ENCODE assay signal across 8 cellular contexts in genomic region chr9:118170032-118170955, GRCh38.
DNase-seq lines count a peak whose midpoint lies in the region; ATAC-seq and TF ChIP-seq lines count a peak whose summit lies in the region.

No MANE protein-coding gene starts in this region.

- H3K27ac Mint-ChIP-seq in activated naive CD4-positive, alpha-beta T cell treated with anti-CD3 and anti-CD28 coated beads for 36 hours = no peak overlapping the region
- H3K27ac Mint-ChIP-seq in activated naive CD4-positive, alpha-beta T cell treated with anti-CD3 and anti-CD28 coated beads, Interleukin-2, amount 50 U/mL, for 72 hours = no peak overlapping the region
- no peak overlapping the region for H3K27ac Mint-ChIP-seq in T-helper 17 cell

- H3K9me3 ChIP-seq in T-helper 17 cell (ENCODE audit: control insufficient read depth, low read length, poor library complexity, severe bottlenecking) = no peaks in the 10 kb centered on the region
- no peaks in the 10 kb centered on the region for H3K9me3 ChIP-seq in effector memory CD4-positive, alpha-beta T cell (ENCODE audit: control insufficient read depth, low read length)

- no peaks in the 10 kb centered on the region for H3K4me1 Mint-ChIP-seq in activated naive CD4-positive, alpha-beta T cell treated with anti-CD3 and anti-CD28 coated beads for 36 hours (ENCODE audit: low read depth)
- no peaks in the 10 kb centered on the region for H3K4me1 Mint-ChIP-seq in T-helper 17 cell

- DNase-seq in activated naive CD4-positive, alpha-beta T cell treated with anti-CD3 and anti-CD28 coated beads for 36 hours = peak; percentile 5
- no peak for DNase-seq in activated naive CD4-positive, alpha-beta T cell treated with anti-CD3 and anti-CD28 coated beads, Interleukin-2, amount 50 U/mL, for 72 hours (ENCODE audit: low spot score in 2 of 2)
- peak; percentile 1 for DNase-seq in NCI-H2107 (lab: John Stamatoyannopoulos, UW)
- DNase-seq in astrocyte of the spinal cord (ENCODE audit: low read depth, low spot score) = peak; percentile 49
- peak; percentile 83 for DNase-seq in left kidney (ENCODE audit: low read depth, low spot score)
- DNase-seq in T-helper 17 cell = no peak
- no peak for DNase-seq in effector memory CD4-positive, alpha-beta T cell

- no peaks in the 10 kb centered on the region for H3K36me3 Mint-ChIP-seq in activated naive CD4-positive, alpha-beta T cell treated with anti-CD3 and anti-CD28 coated beads for 36 hours (ENCODE audit: low read depth)
- no peaks in the 10 kb centered on the region for H3K36me3 Mint-ChIP-seq in activated naive CD4-positive, alpha-beta T cell treated with anti-CD3 and anti-CD28 coated beads, Interleukin-2, amount 50 U/mL, for 72 hours
- H3K36me3 Mint-ChIP-seq in T-helper 17 cell (ENCODE audit: low read depth) = no peaks in the 10 kb centered on the region

- no peaks in the 10 kb centered on the region for H3K27me3 ChIP-seq in effector memory CD4-positive, alpha-beta T cell (replicated peaks; ENCODE audit: control insufficient read depth, insufficient read depth, low read length, poor library complexity, severe bottlenecking)

- no peak overlapping the region for H3K4me3 ChIP-seq in astrocyte of the spinal cord (ENCODE audit: low read depth, low read length)
- H3K4me3 ChIP-seq in effector memory CD4-positive, alpha-beta T cell (ENCODE audit: insufficient read depth, low read depth, low read length, poor library complexity, severe bottlenecking) = no peak overlapping the region

- intact Hi-C loops in activated naive CD4-positive, alpha-beta T cell treated with anti-CD3 and anti-CD28 coated beads for 36 hours (cut with micrococcal nuclease) = no loop called here

- no peak overlapping the region for H3K4me3 Mint-ChIP-seq in activated naive CD4-positive, alpha-beta T cell treated with anti-CD3 and anti-CD28 coated beads for 36 hours
- H3K4me3 Mint-ChIP-seq in T-helper 17 cell = no peak overlapping the region

- CTCF ChIA-PET in activated naive CD4-positive, alpha-beta T cell treated with anti-CD3 and anti-CD28 coated beads for 36 hours (lab: Charles Lee) = interaction anchor here (0.5 to 0.7 kb wide), 3 partner anchors 227 to 1553 kb away, joined by 3 to 5 read pairs (median 3); no protein-coding TSS in a partner anchor

- ATAC-seq in activated naive CD4-positive, alpha-beta T cell treated with anti-CD3 and anti-CD28 coated beads, Interleukin-2, amount 50 U/mL, for 72 hours = no peak
- no peak for ATAC-seq in T-helper 17 cell
- ATAC-seq in GM19467 (IDR thresholded peaks at IDR 0.05; ENCODE audit: unreplicated experiment) = no peak

- peaks cover 7% of the 10 kb centered on the region for H3K27me3 Mint-ChIP-seq in activated naive CD4-positive, alpha-beta T cell treated with anti-CD3 and anti-CD28 coated beads for 36 hours (ENCODE audit: low read depth)
- H3K27me3 Mint-ChIP-seq in T-helper 17 cell = peaks cover 23% of the 10 kb centered on the region

- H3K4me1 ChIP-seq in effector memory CD4-positive, alpha-beta T cell (ENCODE audit: control insufficient read depth, insufficient read depth, low read length, poor library complexity, severe bottlenecking) = no peaks in the 10 kb centered on the region

- TF ChIP-seq CTCF in astrocyte of the spinal cord (IDR thresholded peaks at IDR 0.05; ENCODE audit: low read depth, low read length) = peak; percentile 78

- no peak overlapping the region for H3K27ac ChIP-seq in effector memory CD4-positive, alpha-beta T cell (ENCODE audit: insufficient read depth, low read length, poor library complexity, severe bottlenecking)

- in situ Hi-C loops in astrocyte of the spinal cord (cut with HindIII; ENCODE audit: low sequenced_read_pairs) = no loop called here

- no peaks in the 10 kb centered on the region for H3K9me3 Mint-ChIP-seq in activated naive CD4-positive, alpha-beta T cell treated with anti-CD3 and anti-CD28 coated beads for 36 hours
- H3K9me3 Mint-ChIP-seq in activated naive CD4-positive, alpha-beta T cell treated with anti-CD3 and anti-CD28 coated beads, Interleukin-2, amount 50 U/mL, for 72 hours = no peaks in the 10 kb centered on the region

- no peaks in the 10 kb centered on the region for H3K36me3 ChIP-seq in effector memory CD4-positive, alpha-beta T cell (ENCODE audit: control insufficient read depth, insufficient read depth, low read length)

Comparison
In these comparisons a context has a peak if more than half of its experiments do, and no peak if none do; other contexts are left out.
1. DNase-seq: peak in activated naive CD4-positive, alpha-beta T cell treated with anti-CD3 and anti-CD28 coated beads for 36 hours (single experiment), NCI-H2107 (single experiment), astrocyte of the spinal cord (single experiment) and left kidney (single experiment); none in activated naive CD4-positive, alpha-beta T cell treated with anti-CD3 and anti-CD28 coated beads, Interleukin-2, amount 50 U/mL, for 72 hours (0 of 2), T-helper 17 cell (0 of 3) and effector memory CD4-positive, alpha-beta T cell (0 of 3).